ENCODE assay signal across 38 cellular contexts in the genomic region with DNA sequence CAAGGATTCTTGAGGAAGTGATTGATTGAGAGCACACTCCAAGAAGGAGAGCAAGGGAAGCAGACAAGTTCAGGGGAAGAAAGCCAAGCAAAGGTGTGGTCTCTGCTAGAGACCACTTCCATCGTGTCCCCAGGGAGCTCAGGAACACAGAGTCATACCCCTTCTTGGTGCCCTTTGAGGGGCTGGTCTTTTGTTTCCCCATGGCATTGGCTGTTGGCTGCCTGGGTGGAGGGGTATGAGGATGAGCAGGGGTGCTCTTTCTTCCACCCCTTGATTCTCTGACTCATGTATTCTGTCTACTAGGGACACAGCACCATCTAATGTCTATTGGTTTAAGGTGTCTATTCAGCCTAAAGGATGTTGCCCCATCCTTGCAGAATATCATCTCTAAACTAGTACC. TPM values are rescaled to one million over a fixed set of nuclear protein-coding genes. Genes with fewer than 3 reads are reported as not detected.
"Had no signal": no experiment of that assay in that cellular context is flagged by ENCODE, and none has a peak within 500 bp of the region (broad histone marks: within the 10 kb centered on the region; RNA-seq: fewer than 3 reads in every experiment).

No MANE protein-coding gene starts in this region.

- H3K36me3 Mint-ChIP-seq: activated naive CD4-positive, alpha-beta T cell treated with anti-CD3 and anti-CD28 coated beads, Interleukin-2, amount 10 ng/mL, durations not matched to agents 7 days and 5 days; activated naive CD4-positive, alpha-beta T cell treated with anti-CD3 and anti-CD28 coated beads, Interleukin-2, amount 50 U/mL, for 24 hours; activated naive CD4-positive, alpha-beta T cell treated with anti-CD3 and anti-CD28 coated beads, Interleukin-2, amount 50 U/mL, for 72 hours; activated naive CD8-positive, alpha-beta T cell; activated naive CD8-positive, alpha-beta T cell treated with anti-CD3 and anti-CD28 coated beads for 36 hours; activated naive CD8-positive, alpha-beta T cell treated with anti-CD3 and anti-CD28 coated beads, Interleukin-2, amount 10 ng/mL, durations not matched to agents 7 days and 5 days; brain had no signal

- H3K9me3 Mint-ChIP-seq: activated naive CD4-positive, alpha-beta T cell treated with anti-CD3 and anti-CD28 coated beads, Interleukin-2, amount 10 ng/mL, durations not matched to agents 7 days and 5 days; activated naive CD4-positive, alpha-beta T cell treated with anti-CD3 and anti-CD28 coated beads, Interleukin-2, amount 50 U/mL, for 24 hours; activated naive CD8-positive, alpha-beta T cell treated with anti-CD3 and anti-CD28 coated beads, Interleukin-2, amount 10 ng/mL, durations not matched to agents 7 days and 5 days; activated T-cell treated with anti-CD3 and anti-CD28 coated beads, Interleukin-2, amount 50 U/mL, for 24 hours; activated T-cell treated with anti-CD3 and anti-CD28 coated beads, Interleukin-2, amount 50 U/mL, for 72 hours; activated T-helper 1 cell treated with anti-CD3 and anti-CD28 coated beads, Interleukin-12 subunit alpha, Interleukin-12 subunit beta, Interleukin-2, Interleukin-4 antibody, amounts not matched to agents 30 ng/mL and 10 ng/mL and 1 ng/mL, durations not matched to agents 14 hours and 24 hours and 36 hours; activated T-helper 17 cell treated with anti-CD3 and anti-CD28 coated beads, Interleukin-2, amount 50 U/mL, for 72 hours; activated T-helper 2 cell treated with anti-CD3 and anti-CD28 coated beads, Interferon-gamma antibody, Interleukin-2, Interleukin-4, amounts not matched to agents 10 μg/mL and 5 μg/mL and 100 μg/mL, durations not matched to agents 14 hours and 24 hours and 36 hours; central memory CD8-positive, alpha-beta T cell had no signal

- H3K27ac ChIP-seq: adrenal gland, ascending aorta, body of pancreas, brain microvascular endothelial cell, breast epithelium, cardiac muscle cell had no signal

- H3K27me3 Mint-ChIP-seq: activated naive CD4-positive, alpha-beta T cell treated with anti-CD3 and anti-CD28 coated beads, Interleukin-2, amount 10 ng/mL, durations not matched to agents 7 days and 5 days had no signal

- DNase-seq: activated effector memory CD4-positive, alpha-beta T cell treated with anti-CD3 and anti-CD28 coated beads, Interleukin-2, amount 50 U/mL, for 16 hours; activated effector memory CD4-positive, alpha-beta T cell treated with Interleukin-2 at 50 U/mL for 16 hours; activated gamma-delta T cell; activated gamma-delta T cell treated with Interleukin-2 at 50 U/mL for 16 hours; activated naive CD4-positive, alpha-beta T cell; activated naive CD4-positive, alpha-beta T cell treated with anti-CD3 and anti-CD28 coated beads for 36 hours; activated naive CD4-positive, alpha-beta T cell treated with anti-CD3 and anti-CD28 coated beads, Interleukin-2, amount 10 ng/mL, durations not matched to agents 7 days and 5 days; activated naive CD4-positive, alpha-beta T cell treated with anti-CD3 and anti-CD28 coated beads, Interleukin-2, amount 50 U/mL, for 16 hours; activated naive CD4-positive, alpha-beta T cell treated with Interleukin-2 at 50 U/mL for 16 hours; activated naive CD8-positive, alpha-beta T cell treated with anti-CD3 and anti-CD28 coated beads for 36 hours; activated naive CD8-positive, alpha-beta T cell treated with anti-CD3 and anti-CD28 coated beads, Interleukin-2, amount 10 ng/mL, durations not matched to agents 7 days and 5 days; activated naive CD8-positive, alpha-beta T cell treated with anti-CD3 and anti-CD28 coated beads, Interleukin-2, amount 50 U/mL, for 24 hours; activated T-cell treated with anti-CD3 and anti-CD28 coated beads, Interleukin-2, amount 50 U/mL, for 1 hour; activated T-cell treated with anti-CD3 and anti-CD28 coated beads, Interleukin-2, amount 50 U/mL, for 24 hours; activated T-cell treated with anti-CD3 and anti-CD28 coated beads, Interleukin-2, amount 50 U/mL, for 4 hours; activated T-cell treated with anti-CD3 and anti-CD28 coated beads, Interleukin-2, amount 50 U/mL, for 48 hours; activated T-cell treated with anti-CD3 and anti-CD28 coated beads, Interleukin-2, amount 50 U/mL, for 72 hours; adrenal gland; amniotic stem cell; amygdala; anterior cingulate cortex; aorta; body of pancreas; brain microvascular endothelial cell; caudate nucleus; central memory CD4-positive, alpha-beta T cell; cerebellar nuclear complex had no signal

- H3K36me3 ChIP-seq: adrenal gland, ascending aorta, brain microvascular endothelial cell, breast epithelium, cardiac muscle cell had no signal

- H3K27me3 ChIP-seq: adrenal gland, ascending aorta, body of pancreas, brain microvascular endothelial cell, breast epithelium, cardiac muscle cell had no signal

- H3K27ac Mint-ChIP-seq: activated naive CD4-positive, alpha-beta T cell treated with anti-CD3 and anti-CD28 coated beads for 36 hours; activated naive CD4-positive, alpha-beta T cell treated with anti-CD3 and anti-CD28 coated beads, Interleukin-2, amount 10 ng/mL, durations not matched to agents 7 days and 5 days; activated naive CD4-positive, alpha-beta T cell treated with anti-CD3 and anti-CD28 coated beads, Interleukin-2, amount 50 U/mL, for 24 hours; activated naive CD4-positive, alpha-beta T cell treated with anti-CD3 and anti-CD28 coated beads, Interleukin-2, amount 50 U/mL, for 72 hours; activated naive CD8-positive, alpha-beta T cell; activated naive CD8-positive, alpha-beta T cell treated with anti-CD3 and anti-CD28 coated beads for 36 hours; activated naive CD8-positive, alpha-beta T cell treated with anti-CD3 and anti-CD28 coated beads, Interleukin-2, amount 10 ng/mL, durations not matched to agents 7 days and 5 days; activated naive CD8-positive, alpha-beta T cell treated with anti-CD3 and anti-CD28 coated beads, Interleukin-2, amount 50 U/mL, for 24 hours; activated T-cell treated with anti-CD3 and anti-CD28 coated beads, Interleukin-2, amount 50 U/mL, for 24 hours; activated T-cell treated with anti-CD3 and anti-CD28 coated beads, Interleukin-2, amount 50 U/mL, for 72 hours; activated T-helper 1 cell treated with anti-CD3 and anti-CD28 coated beads, Interleukin-12 subunit alpha, Interleukin-12 subunit beta, Interleukin-2, Interleukin-4 antibody, amounts not matched to agents 30 ng/mL and 10 ng/mL and 1 ng/mL, durations not matched to agents 14 hours and 24 hours and 36 hours; activated T-helper 17 cell treated with anti-CD3 and anti-CD28 coated beads, Interleukin-2, amount 50 U/mL, for 72 hours; activated T-helper 2 cell treated with anti-CD3 and anti-CD28 coated beads, Interferon-gamma antibody, Interleukin-2, Interleukin-4, amounts not matched to agents 10 μg/mL and 5 μg/mL and 100 μg/mL, durations not matched to agents 14 hours and 24 hours and 36 hours; brain had no signal

- H3K4me1 Mint-ChIP-seq: activated naive CD4-positive, alpha-beta T cell treated with anti-CD3 and anti-CD28 coated beads, Interleukin-2, amount 10 ng/mL, durations not matched to agents 7 days and 5 days; activated naive CD4-positive, alpha-beta T cell treated with anti-CD3 and anti-CD28 coated beads, Interleukin-2, amount 50 U/mL, for 24 hours; activated naive CD8-positive, alpha-beta T cell treated with anti-CD3 and anti-CD28 coated beads for 36 hours; activated naive CD8-positive, alpha-beta T cell treated with anti-CD3 and anti-CD28 coated beads, Interleukin-2, amount 10 ng/mL, durations not matched to agents 7 days and 5 days; activated naive CD8-positive, alpha-beta T cell treated with anti-CD3 and anti-CD28 coated beads, Interleukin-2, amount 50 U/mL, for 24 hours; activated T-helper 17 cell treated with anti-CD3 and anti-CD28 coated beads, Interleukin-2, amount 50 U/mL, for 72 hours; brain; central memory CD8-positive, alpha-beta T cell had no signal

- H3K4me1 ChIP-seq: adrenal gland, ascending aorta, body of pancreas, breast epithelium had no signal

- H3K4me3 ChIP-seq: adrenal gland, ascending aorta, body of pancreas, breast epithelium, cardiac muscle cell had no signal

- H3K9me3 ChIP-seq: adrenal gland, ascending aorta, body of pancreas, breast epithelium had no signal

- H3K4me3 Mint-ChIP-seq: activated naive CD4-positive, alpha-beta T cell treated with anti-CD3 and anti-CD28 coated beads for 36 hours; activated naive CD4-positive, alpha-beta T cell treated with anti-CD3 and anti-CD28 coated beads, Interleukin-2, amount 10 ng/mL, durations not matched to agents 7 days and 5 days; activated naive CD4-positive, alpha-beta T cell treated with anti-CD3 and anti-CD28 coated beads, Interleukin-2, amount 50 U/mL, for 24 hours; activated naive CD8-positive, alpha-beta T cell; activated naive CD8-positive, alpha-beta T cell treated with anti-CD3 and anti-CD28 coated beads for 36 hours; activated naive CD8-positive, alpha-beta T cell treated with anti-CD3 and anti-CD28 coated beads, Interleukin-2, amount 10 ng/mL, durations not matched to agents 7 days and 5 days; activated naive CD8-positive, alpha-beta T cell treated with anti-CD3 and anti-CD28 coated beads, Interleukin-2, amount 50 U/mL, for 24 hours; activated T-cell treated with anti-CD3 and anti-CD28 coated beads, Interleukin-2, amount 50 U/mL, for 24 hours; activated T-cell treated with anti-CD3 and anti-CD28 coated beads, Interleukin-2, amount 50 U/mL, for 4 hours; activated T-cell treated with anti-CD3 and anti-CD28 coated beads, Interleukin-2, amount 50 U/mL, for 72 hours; activated T-helper 1 cell treated with anti-CD3 and anti-CD28 coated beads, Interleukin-12 subunit alpha, Interleukin-12 subunit beta, Interleukin-2, Interleukin-4 antibody, amounts not matched to agents 30 ng/mL and 10 ng/mL and 1 ng/mL, durations not matched to agents 14 hours and 24 hours and 36 hours; activated T-helper 17 cell treated with anti-CD3 and anti-CD28 coated beads, Interleukin-2, amount 50 U/mL, for 72 hours; brain; central memory CD8-positive, alpha-beta T cell had no signal

RNA-seq across cellular contexts. Expression of gene SPOCK1, which starts 11.5 kb away (rescaled TPM):
- total RNA-seq: activated naive CD4-positive, alpha-beta T cell treated with anti-CD3 and anti-CD28 coated beads, Interleukin-2, amount 50 U/mL, for 72 hours; activated naive CD8-positive, alpha-beta T cell treated with anti-CD3 and anti-CD28 coated beads, Interleukin-2, amount 10 ng/mL, durations not matched to agents 7 days and 5 days; activated T-cell treated with anti-CD3 and anti-CD28 coated beads, Interleukin-2, amount 50 U/mL, for 4 hours; activated T-cell treated with anti-CD3 and anti-CD28 coated beads, Interleukin-2, amount 50 U/mL, for 72 hours; activated T-helper 1 cell treated with anti-CD3 and anti-CD28 coated beads, Interleukin-12 subunit alpha, Interleukin-12 subunit beta, Interleukin-2, Interleukin-4 antibody, amounts not matched to agents 30 ng/mL and 10 ng/mL and 1 ng/mL, durations not matched to agents 14 hours and 24 hours and 36 hours; activated T-helper 17 cell treated with anti-CD3 and anti-CD28 coated beads, Interleukin-2, amount 50 U/mL, for 72 hours; activated T-helper 2 cell treated with anti-CD3 and anti-CD28 coated beads, Interferon-gamma antibody, Interleukin-2, Interleukin-4, amounts not matched to agents 10 μg/mL and 5 μg/mL and 100 μg/mL, durations not matched to agents 14 hours and 24 hours and 36 hours had no signal
